ENCODE assay signal across 20 cellular contexts in the genomic region with DNA sequence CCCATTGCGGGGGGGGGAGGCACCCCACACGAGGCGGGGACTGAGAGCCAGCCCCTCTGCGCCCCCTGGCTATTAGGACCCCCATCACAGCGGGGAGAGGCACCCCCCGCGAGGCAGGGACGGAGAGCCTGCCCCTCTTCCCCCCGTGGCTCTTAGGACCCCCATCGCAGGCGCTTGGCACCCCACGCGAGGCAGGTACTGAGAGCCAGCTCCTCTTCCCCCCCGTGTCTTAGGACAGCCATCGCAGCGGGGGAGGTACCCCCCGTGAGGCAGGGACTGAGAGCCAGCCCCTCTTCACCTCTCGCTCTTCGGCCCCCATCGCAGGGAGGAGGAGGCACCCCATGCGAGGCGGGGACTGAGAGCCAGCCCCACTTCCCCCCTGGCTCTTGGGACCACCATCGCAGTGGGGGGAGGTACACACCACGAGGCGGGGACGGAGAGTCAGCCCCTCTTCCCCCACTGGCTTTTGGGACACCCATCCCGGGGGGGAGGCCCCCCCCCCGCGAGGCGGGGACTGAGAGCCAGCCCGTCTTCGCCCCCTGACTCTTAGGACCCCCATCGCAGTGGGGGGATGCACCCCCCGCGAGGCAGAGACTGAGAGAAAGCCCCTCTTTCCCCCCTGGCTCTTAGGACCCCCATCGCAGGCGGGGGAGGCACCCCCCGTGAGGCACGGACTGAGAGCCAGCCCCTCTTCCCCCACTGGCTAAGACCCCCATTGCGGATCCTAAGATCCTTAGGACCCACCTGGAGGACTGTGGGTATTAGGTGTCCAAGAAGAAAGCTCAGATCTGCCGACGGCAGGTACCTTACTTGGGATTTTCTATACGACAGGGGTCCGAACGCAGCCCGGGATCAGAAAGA.
DNase-seq lines count a peak whose midpoint lies in the region; ATAC-seq, FAIRE-seq and TF ChIP-seq lines count a peak whose summit lies in the region.
"Had no signal": no experiment of that assay in that cellular context is flagged by ENCODE, and none has a peak within 500 bp of the region (broad histone marks: within the 10 kb centered on the region; RNA-seq: fewer than 3 reads in every experiment).

No MANE protein-coding gene starts in this region.

- peak overlapping the region; percentile 22 for H3K27ac ChIP-seq in HepG2 (ENCODE audit: extremely low read length, insufficient read depth, low read length)
- H3K27ac ChIP-seq in right lobe of liver, result no peak overlapping the region
- H3K27ac ChIP-seq in endodermal cell (ENCODE audit: low read depth, low read length), result no peak overlapping the region
- no peak overlapping the region for H3K27ac ChIP-seq in upper lobe of right lung
- H3K27ac ChIP-seq: BLaER1, left lung, SK-N-MC, vagina, VCaP had no signal

- TF ChIP-seq CTCF in HepG2 (CRISPR knock-in tag; IDR thresholded peaks at IDR 0.05) (no peak), right lobe of liver (IDR thresholded peaks at IDR 0.05) (no peak), endodermal cell (conservative IDR thresholded peaks at IDR 0.05) (no peak), neural crest cell (conservative IDR thresholded peaks at IDR 0.05) (no peak), upper lobe of right lung (IDR thresholded peaks at IDR 0.05) (no peak), type B pancreatic cell (conservative IDR thresholded peaks at IDR 0.05) (no peak)

- no peak overlapping the region for H3K4me3 ChIP-seq in HepG2 (replicated peaks in 1 of 3; ENCODE audit: insufficient read depth in 1 of 3, low read depth in 2 of 3, low read length in 3 of 3)
- H3K4me3 ChIP-seq in right lobe of liver, result no peak overlapping the region
- H3K4me3 ChIP-seq in endodermal cell (ENCODE audit: low read length), result no peak overlapping the region
- peak overlapping the region; percentile 36 for H3K4me3 ChIP-seq in upper lobe of right lung
- H3K4me3 ChIP-seq: BLaER1 had no signal

- no peaks in the 10 kb centered on the region for H3K79me2 ChIP-seq in HepG2 (ENCODE audit: insufficient read depth, low read length)

- in situ Hi-C loops in HepG2 (cut with HindIII; ENCODE audit: extremely low pct_ligation_motif_present, low pct_unique_long_range_greater_than_20kb), result no loop called here

- BruUV-seq in HepG2 (replicated peaks; lab: Mats Ljungman, UMichigan), result no TSS peak

- no peak for TF ChIP-seq POLR2A in HepG2 (IDR thresholded peaks at IDR 0.05; ENCODE audit: insufficient read depth in 1 of 2, low read depth in 2 of 2, low read length in 2 of 2)
- TF ChIP-seq POLR2A in right lobe of liver (IDR thresholded peaks at IDR 0.05), result no peak

- ATAC-seq in HepG2, result peak; percentile 39
- ATAC-seq in right lobe of liver, result no peak
- peak; percentile 21 for ATAC-seq in upper lobe of right lung
- ATAC-seq in HG03039 (IDR thresholded peaks at IDR 0.05; ENCODE audit: unreplicated experiment), result no peak
- ATAC-seq: left lung had no signal

- H3K9me3 ChIP-seq in HepG2 (ENCODE audit: low read length) (no peaks in the 10 kb centered on the region), right lobe of liver (no peaks in the 10 kb centered on the region), endodermal cell (ENCODE audit: control insufficient read depth, low read length) (no peaks in the 10 kb centered on the region), upper lobe of right lung (no peaks in the 10 kb centered on the region)
- H3K9me3 ChIP-seq: left lung, vagina had no signal

- DNase-seq in HepG2 (ENCODE audit: low spot score) (no peak), right lobe of liver (no peak), endodermal cell (peak; percentile 65), neural crest cell (ENCODE audit: low read depth, low spot score) (no peak), upper lobe of right lung (no peak), type B pancreatic cell (ENCODE audit: extremely low spot score, unreplicated experiment) (no peak), medulla oblongata (ENCODE audit: extremely low spot score) (no peak)
- DNase-seq: activated effector memory CD4-positive, alpha-beta T cell treated with Interleukin-2 at 50 U/mL for 16 hours; GOT3; KBM-7; left lung; NCI-H146; NCI-H510A treated with DMSO at 0.1 percent for 48 hours; stimulated activated CD4-positive, alpha-beta T cell treated with anti-CD3 and anti-CD28 coated beads, Interleukin-15, amount 100 ng/mL, for 24 hours had no signal

- no peak for TF ChIP-seq RAD21 in HepG2 (CRISPR knock-in tag; IDR thresholded peaks at IDR 0.05)

- 92% methylated on average over 31 of the region's 46 CpGs for WGBS in HepG2 (ENCODE audit: low lambda C conversion rate)
- 74% methylated on average over 6 of the region's 46 CpGs for WGBS in right lobe of liver (ENCODE audit: insufficient coverage, low coverage, low lambda C conversion rate, missing lambda C conversion rate)
- WGBS in endodermal cell (ENCODE audit: insufficient coverage in 1 of 2, insufficient read length in 1 of 2), 2 experiments, result 51 to 60% methylated on average over 15 to 41 of the region's 46 CpGs

- H3K27me3 Mint-ChIP-seq in endodermal cell (ENCODE audit: insufficient read depth) (peaks cover 4% of the 10 kb centered on the region), neural crest cell (ENCODE audit: low read depth) (no peaks in the 10 kb centered on the region), type B pancreatic cell (no peaks in the 10 kb centered on the region)

- intact Hi-C loops in HepG2 (cut with micrococcal nuclease; ENCODE audit: unreplicated experiment) (no loop called here), right lobe of liver (cut with DNase I) (no loop called here), upper lobe of right lung (cut with DNase I) (no loop called here)

- no peak overlapping the region for H3K4me2 ChIP-seq in HepG2 (ENCODE audit: low read depth, low read length)
- H3K4me2 ChIP-seq: BLaER1 had no signal

- H3K36me3 Mint-ChIP-seq in endodermal cell (ENCODE audit: low read depth) (peaks cover 3% of the 10 kb centered on the region), neural crest cell (ENCODE audit: low read depth) (peaks cover 2% of the 10 kb centered on the region), type B pancreatic cell (peaks cover 6% of the 10 kb centered on the region)

- peaks cover 14% of the 10 kb centered on the region for H3K4me1 ChIP-seq in HepG2 (ENCODE audit: insufficient read depth, low read length)
- H3K4me1 ChIP-seq in right lobe of liver, result no peaks in the 10 kb centered on the region
- no peaks in the 10 kb centered on the region for H3K4me1 ChIP-seq in endodermal cell (ENCODE audit: control insufficient read depth, insufficient read depth, low read length)
- peaks cover 4% of the 10 kb centered on the region for H3K4me1 ChIP-seq in upper lobe of right lung
- H3K4me1 ChIP-seq: left lung, vagina had no signal

- H3K9ac ChIP-seq in HepG2 (ENCODE audit: insufficient read depth, low read depth, low read length), result no peak overlapping the region
- no peak overlapping the region for H3K9ac ChIP-seq in endodermal cell (ENCODE audit: extremely low read depth, low read length, poor library complexity, severe bottlenecking)
- H3K9ac ChIP-seq: BLaER1 had no signal

- POLR2A ChIA-PET in HepG2 (lab: Yijun Ruan, JAX), result no interaction called here

- TF ChIP-seq EP300 in HepG2 (IDR thresholded peaks at IDR 0.05; ENCODE audit: low read depth in 2 of 2, low read length in 2 of 2) (no peak), HepG2 (CRISPR knock-in tag; IDR thresholded peaks at IDR 0.05; ENCODE audit: borderline replicate concordance) (no peak)

- H3K27me3 ChIP-seq in HepG2 (ENCODE audit: control insufficient read depth in 1 of 2, insufficient read depth in 2 of 2, low read length in 2 of 2) (no peaks in the 10 kb centered on the region), right lobe of liver (no peaks in the 10 kb centered on the region), endodermal cell (ENCODE audit: control insufficient read depth, insufficient read depth, low read length, poor library complexity, severe bottlenecking) (no peaks in the 10 kb centered on the region), upper lobe of right lung (no peaks in the 10 kb centered on the region)
- H3K27me3 ChIP-seq: BLaER1, left lung, vagina had no signal

- H3K27ac Mint-ChIP-seq in endodermal cell (peak overlapping the region; percentile 85), neural crest cell (ENCODE audit: unreplicated experiment) (peak overlapping the region; percentile 98), type B pancreatic cell (no peak overlapping the region)
- H3K27ac Mint-ChIP-seq: T-helper 2 cell treated with Interferon-gamma antibody and Interleukin-4, amounts not matched to agents 5 μg/mL and 100 μg/mL, for 36 hours had no signal

- no peak overlapping the region for H2AFZ ChIP-seq in HepG2 (ENCODE audit: low read length)

- H3K9me3 Mint-ChIP-seq in endodermal cell, result no peaks in the 10 kb centered on the region
- no peaks in the 10 kb centered on the region for H3K9me3 Mint-ChIP-seq in neural crest cell
- no peaks in the 10 kb centered on the region for H3K9me3 Mint-ChIP-seq in type B pancreatic cell
- H3K9me3 Mint-ChIP-seq: T-helper 2 cell treated with Interferon-gamma antibody and Interleukin-4, amounts not matched to agents 5 μg/mL and 100 μg/mL, for 36 hours had no signal

- no peaks in the 10 kb centered on the region for H3K36me3 ChIP-seq in HepG2 (replicated peaks in 1 of 2; ENCODE audit: control insufficient read depth in 1 of 2, insufficient read depth in 2 of 2, low read length in 2 of 2)
- no peaks in the 10 kb centered on the region for H3K36me3 ChIP-seq in right lobe of liver
- H3K36me3 ChIP-seq in endodermal cell (ENCODE audit: control insufficient read depth, insufficient read depth, low read length), result no peaks in the 10 kb centered on the region
- H3K36me3 ChIP-seq in upper lobe of right lung, result no peaks in the 10 kb centered on the region
- H3K36me3 ChIP-seq: left lung, vagina had no signal

- no peaks in the 10 kb centered on the region for H4K20me1 ChIP-seq in HepG2 (ENCODE audit: insufficient read depth, low read length)
- H4K20me1 ChIP-seq: BLaER1 had no signal

- CTCF ChIA-PET in HepG2 (lab: Yijun Ruan, JAX; ENCODE audit: low intra/inter-chr PET ratio, low total read pairs), result no interaction called here

- H3K4me3 Mint-ChIP-seq in endodermal cell (peak overlapping the region; percentile 54), neural crest cell (peak overlapping the region; percentile 88), type B pancreatic cell (no peak overlapping the region)
- H3K4me3 Mint-ChIP-seq: T-helper 2 cell treated with Interferon-gamma antibody and Interleukin-4, amounts not matched to agents 5 μg/mL and 100 μg/mL, for 36 hours had no signal

- FAIRE-seq in HepG2 (lab: Jason Lieb, UNC), result no peak

- peaks cover 10% of the 10 kb centered on the region for H3K4me1 Mint-ChIP-seq in endodermal cell
- peaks cover 14% of the 10 kb centered on the region for H3K4me1 Mint-ChIP-seq in neural crest cell
- H3K4me1 Mint-ChIP-seq in type B pancreatic cell (ENCODE audit: unreplicated experiment), result no peaks in the 10 kb centered on the region

TF ChIP-seq in HepG2, 621 proteins besides CTCF, POLR2A, EP300 and RAD21 (continues in another document):
- TF ChIP-seq ZNF326 (CRISPR knock-in tag; IDR thresholded peaks at IDR 0.05; ENCODE audit: borderline replicate concordance), result no peak
- no peak for TF ChIP-seq IRX3 (CRISPR knock-in tag; IDR thresholded peaks at IDR 0.05; ENCODE audit: borderline replicate concordance, low read depth)
- TF ChIP-seq ZFAT (CRISPR knock-in tag; conservative IDR thresholded peaks at IDR 0.05), result no peak
- no peak for TF ChIP-seq ZBTB20 (CRISPR knock-in tag; IDR thresholded peaks at IDR 0.05; ENCODE audit: borderline replicate concordance, low read depth)
- TF ChIP-seq RFXANK (CRISPR knock-in tag; IDR thresholded peaks at IDR 0.05), result no peak

Comparison
In these comparisons a context has a peak if more than half of its experiments do, and no peak if none do; other contexts are left out.
1. ATAC-seq: peak in HepG2 (single experiment) and upper lobe of right lung (single experiment); none in right lobe of liver (0 of 4) and HG03039 (single experiment).